ENCODE assay signal across 1 cellular context in the genomic region with DNA sequence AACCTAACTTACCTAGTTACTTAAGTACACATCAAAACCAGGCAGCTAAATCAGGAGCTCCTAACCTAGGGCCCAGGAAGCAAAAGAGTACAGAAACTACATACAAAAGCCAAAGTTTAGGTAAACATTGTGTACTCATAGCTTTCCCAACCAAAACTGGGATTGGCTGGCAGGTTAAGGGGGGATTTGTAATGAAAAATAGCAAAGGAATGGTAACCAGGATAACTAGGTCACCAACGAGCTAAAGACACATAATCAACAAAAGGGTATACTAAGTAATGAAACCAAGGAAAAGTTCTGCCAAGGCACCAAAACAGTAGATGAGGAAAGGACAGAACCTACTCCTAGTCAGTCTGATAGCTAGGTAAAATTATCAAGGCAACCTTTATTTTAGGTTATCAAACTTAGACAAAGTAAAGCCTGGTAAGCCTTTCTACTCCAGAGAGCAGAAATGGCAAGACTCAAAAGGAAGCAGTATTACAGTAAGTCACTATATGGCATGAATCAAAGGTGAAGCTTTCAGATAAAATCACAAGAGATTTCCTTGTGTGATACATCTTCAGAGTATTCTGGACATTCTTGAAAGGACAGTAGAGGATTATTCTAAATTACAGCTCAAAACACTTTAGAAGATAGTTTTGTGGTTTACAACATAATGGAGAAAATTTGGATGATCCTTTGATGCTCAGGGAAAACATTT.
TF ChIP-seq lines count a peak whose summit lies in the region.

No MANE protein-coding gene starts in this region.

TF ChIP-seq in HEK293, 187 proteins besides CTCF, POLR2A, EP300 and RAD21 (continued from another document):
- TF ChIP-seq, protein P1, sequence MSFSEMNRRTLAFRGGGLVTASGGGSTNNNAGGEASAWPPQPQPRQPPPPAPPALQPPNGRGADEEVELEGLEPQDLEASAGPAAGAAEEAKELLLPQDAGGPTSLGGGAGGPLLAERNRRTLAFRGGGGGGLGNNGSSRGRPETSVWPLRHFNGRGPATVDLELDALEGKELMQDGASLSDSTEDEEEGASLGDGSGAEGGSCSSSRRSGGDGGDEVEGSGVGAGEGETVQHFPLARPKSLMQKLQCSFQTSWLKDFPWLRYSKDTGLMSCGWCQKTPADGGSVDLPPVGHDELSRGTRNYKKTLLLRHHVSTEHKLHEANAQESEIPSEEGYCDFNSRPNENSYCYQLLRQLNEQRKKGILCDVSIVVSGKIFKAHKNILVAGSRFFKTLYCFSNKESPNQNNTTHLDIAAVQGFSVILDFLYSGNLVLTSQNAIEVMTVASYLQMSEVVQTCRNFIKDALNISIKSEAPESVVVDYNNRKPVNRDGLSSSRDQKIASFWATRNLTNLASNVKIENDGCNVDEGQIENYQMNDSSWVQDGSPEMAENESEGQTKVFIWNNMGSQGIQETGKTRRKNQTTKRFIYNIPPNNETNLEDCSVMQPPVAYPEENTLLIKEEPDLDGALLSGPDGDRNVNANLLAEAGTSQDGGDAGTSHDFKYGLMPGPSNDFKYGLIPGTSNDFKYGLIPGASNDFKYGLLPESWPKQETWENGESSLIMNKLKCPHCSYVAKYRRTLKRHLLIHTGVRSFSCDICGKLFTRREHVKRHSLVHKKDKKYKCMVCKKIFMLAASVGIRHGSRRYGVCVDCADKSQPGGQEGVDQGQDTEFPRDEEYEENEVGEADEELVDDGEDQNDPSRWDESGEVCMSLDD (tag by site-specific recombination; IDR thresholded peaks at IDR 0.05): no peak
- TF ChIP-seq HOXC10 (CRISPR knock-in tag; IDR thresholded peaks at IDR 0.05): no peak
- TF ChIP-seq ZNF658 (tag by site-specific recombination; IDR thresholded peaks at IDR 0.05): no peak
